Comparison of ENCODE assay signal across 12 cellular contexts in genomic region chr6:33781105-33781975, GRCh38. TPM values are rescaled to one million over a fixed set of nuclear protein-coding genes. Genes with fewer than 3 reads are reported as not detected.
A peak's percentile ranks its signal among the peaks of the same experiment; 100 is the strongest.
DNase-seq lines count a peak whose midpoint lies in the region; ATAC-seq and TF ChIP-seq lines count a peak whose summit lies in the region.
"Had no signal": no experiment of that assay in that cellular context is flagged by ENCODE, and none has a peak within 500 bp of the region (broad histone marks: within the 10 kb centered on the region; RNA-seq: fewer than 3 reads in every experiment).

No MANE protein-coding gene starts in this region.

- H3K9ac ChIP-seq in GM23248 (peak overlapping the region; percentile 26; the same call in 1 of the 2 replicates), SK-N-SH (peak overlapping the region; percentile 18; the same call in 1 of the 2 replicates)
- H3K9ac ChIP-seq: parathyroid adenoma had no signal

- peaks cover 24% of the 10 kb centered on the region for H3K36me3 Mint-ChIP-seq in progenitor cell of endocrine pancreas (ENCODE audit: insufficient read depth)
- peaks cover 96% of the 10 kb centered on the region for H3K36me3 Mint-ChIP-seq in CD4-positive, alpha-beta T cell (ENCODE audit: low read depth)

- H3K79me2 ChIP-seq in GM23248 (ENCODE audit: insufficient read depth): peaks cover 41% of the 10 kb centered on the region
- peaks cover 43% of the 10 kb centered on the region for H3K79me2 ChIP-seq in SK-N-SH (ENCODE audit: insufficient read depth)

- 75 to 78% methylated on average over 15 to 16 of the region's 16 CpGs for WGBS in GM23248 (ENCODE audit: low coverage in 1 of 2, low lambda C conversion rate in 2 of 2, missing lambda C conversion rate in 2 of 2), 2 experiments
- 23% methylated on average over 7 of the region's 16 CpGs for WGBS in SK-N-SH (ENCODE audit: low lambda C conversion rate)

- H3K9me3 Mint-ChIP-seq in progenitor cell of endocrine pancreas (ENCODE audit: low read depth): no peaks in the 10 kb centered on the region
- H3K9me3 Mint-ChIP-seq in CD4-positive, alpha-beta T cell: no peaks in the 10 kb centered on the region
- H3K9me3 Mint-ChIP-seq: stimulated activated memory B cell treated with anti-CD40 and anti-IgM and Interleukin-4, amounts not matched to agents 10 μg/mL and 1 μg/mL and 100 μg/mL, for 72 hours had no signal

- H2AFZ ChIP-seq in GM23248 (no peak overlapping the region), SK-N-SH (ENCODE audit: low read depth) (no peak overlapping the region)
- H2AFZ ChIP-seq: parathyroid adenoma had no signal

- CTCF ChIA-PET in SK-N-SH (lab: Yijun Ruan, JAX): interaction anchor here (0.6 to 5.7 kb wide), 6 partner anchors 12 to 374 kb away, joined by 3 to 63 read pairs (median 4); partner anchors contain the start of gene UQCC2
- CTCF ChIA-PET in CD4-positive, alpha-beta T cell (lab: Charles Lee): no interaction called here

- H3K27ac ChIP-seq in GM23248 (peak overlapping the region; percentile 49), SK-N-SH (ENCODE audit: low read depth in 2 of 2, low read length in 1 of 2) (peak overlapping the region; percentile 73 to 79)
- H3K27ac ChIP-seq in CD4-positive, alpha-beta T cell (ENCODE audit: low read depth, low read length): no peak overlapping the region
- H3K27ac ChIP-seq: parathyroid adenoma had no signal

- H3K9me3 ChIP-seq in GM23248 (ENCODE audit: low read depth) (no peaks in the 10 kb centered on the region), SK-N-SH (no peaks in the 10 kb centered on the region)
- H3K9me3 ChIP-seq in CD4-positive, alpha-beta T cell (ENCODE audit: control insufficient read depth, low read length): no peaks in the 10 kb centered on the region

- H3K27me3 ChIP-seq in GM23248 (replicated peaks; ENCODE audit: insufficient read depth) (no peaks in the 10 kb centered on the region), SK-N-SH (ENCODE audit: insufficient read depth) (no peaks in the 10 kb centered on the region)
- no peaks in the 10 kb centered on the region for H3K27me3 ChIP-seq in CD4-positive, alpha-beta T cell (ENCODE audit: control insufficient read depth, insufficient read depth, low read length)

- in situ Hi-C loops in GM23248 (cut with MboI): no loop called here

- peaks cover 4% of the 10 kb centered on the region for H3K4me1 Mint-ChIP-seq in progenitor cell of endocrine pancreas (ENCODE audit: low read depth)
- peaks cover 52% of the 10 kb centered on the region for H3K4me1 Mint-ChIP-seq in CD4-positive, alpha-beta T cell (ENCODE audit: low read depth)

- peaks cover 15% of the 10 kb centered on the region for H3F3A ChIP-seq in GM23248 (ENCODE audit: insufficient read depth)
- H3F3A ChIP-seq in SK-N-SH (replicated peaks; ENCODE audit: insufficient read depth): peaks cover 16% of the 10 kb centered on the region

- H3K27ac Mint-ChIP-seq in progenitor cell of endocrine pancreas: peak overlapping the region; percentile 59
- H3K27ac Mint-ChIP-seq in CD4-positive, alpha-beta T cell: no peak overlapping the region

- DNase-seq in GM23248 (peak; percentile 71), SK-N-SH (no peak), fibroblast of pulmonary artery (ENCODE audit: low read depth) (peak; percentile 91), progenitor cell of endocrine pancreas (ENCODE audit: low spot score, unreplicated experiment) (no peak), nucleus accumbens (lab: John Stamatoyannopoulos, UW) (no peak)
- DNase-seq in effector CD8-positive, alpha-beta T cell (lab: John Stamatoyannopoulos, UW): no peak
- no peak for DNase-seq in CD4-positive, alpha-beta T cell
- DNase-seq in NK-92 treated with Interleukin-12 subunit alpha and Interleukin-12 subunit beta, amount 100 ng/mL, for 24 hours (lab: John Stamatoyannopoulos, UW): no peak
- DNase-seq: activated CD8-positive, alpha-beta memory T cell treated with anti-CD3 and anti-CD28 coated beads, Interleukin-2, amount 50 U/mL, for 4 hours; MM.1S had no signal

- no peak overlapping the region for H3K4me3 Mint-ChIP-seq in progenitor cell of endocrine pancreas (ENCODE audit: low read depth)
- H3K4me3 Mint-ChIP-seq in CD4-positive, alpha-beta T cell: no peak overlapping the region
- H3K4me3 Mint-ChIP-seq: stimulated activated memory B cell treated with anti-CD40 and anti-IgM and Interleukin-4, amounts not matched to agents 10 μg/mL and 1 μg/mL and 100 μg/mL, for 72 hours had no signal

- POLR2A ChIA-PET in SK-N-SH (lab: Yijun Ruan, JAX): interaction anchor here (0.7 kb wide), 1 partner anchor 288 kb away, joined by 3 read pairs; no protein-coding TSS in a partner anchor
- POLR2A ChIA-PET in CD4-positive, alpha-beta T cell (lab: Charles Lee): no interaction called here

- no peak for ATAC-seq in CD4-positive, alpha-beta T cell (ENCODE audit: poor library complexity)
- ATAC-seq: stimulated activated memory B cell treated with anti-CD40 and anti-IgM and Interleukin-4, amounts not matched to agents 10 μg/mL and 1 μg/mL and 100 μg/mL, for 72 hours had no signal

- H3K4me1 ChIP-seq in GM23248 (ENCODE audit: insufficient read depth) (peaks cover 28% of the 10 kb centered on the region), SK-N-SH (ENCODE audit: control insufficient read depth in 1 of 2, insufficient read depth in 2 of 2, low read depth in 1 of 2, low read length in 1 of 2) (peaks cover 25 to 36% of the 10 kb centered on the region in 2 experiments)

- TF ChIP-seq RAD21 in SK-N-SH (IDR thresholded peaks at IDR 0.05; ENCODE audit: low read length): no peak

- no peak overlapping the region for H3K4me3 ChIP-seq in GM23248
- no peak overlapping the region for H3K4me3 ChIP-seq in SK-N-SH (ENCODE audit: low read depth in 2 of 2, low read length in 1 of 2)
- H3K4me3 ChIP-seq in fibroblast of pulmonary artery (replicated peaks; ENCODE audit: low read depth, low read length): no peak overlapping the region

- H3K9me2 ChIP-seq in GM23248 (ENCODE audit: insufficient read depth) (no peaks in the 10 kb centered on the region), SK-N-SH (no peaks in the 10 kb centered on the region)

- no peaks in the 10 kb centered on the region for H3K27me3 Mint-ChIP-seq in progenitor cell of endocrine pancreas
- no peaks in the 10 kb centered on the region for H3K27me3 Mint-ChIP-seq in CD4-positive, alpha-beta T cell
- H3K27me3 Mint-ChIP-seq: stimulated activated memory B cell treated with anti-CD40 and anti-IgM and Interleukin-4, amounts not matched to agents 10 μg/mL and 1 μg/mL and 100 μg/mL, for 72 hours had no signal

- H4K20me1 ChIP-seq in GM23248 (ENCODE audit: insufficient read depth): no peaks in the 10 kb centered on the region
- H4K20me1 ChIP-seq in SK-N-SH (ENCODE audit: insufficient read depth): peaks cover 13% of the 10 kb centered on the region

- H3K36me3 ChIP-seq in GM23248 (ENCODE audit: low read depth): peaks cover 60% of the 10 kb centered on the region
- peaks cover 55 to 88% of the 10 kb centered on the region in 2 experiments for H3K36me3 ChIP-seq in SK-N-SH (replicated peaks in 1 of 2; ENCODE audit: control insufficient read depth in 1 of 2, insufficient read depth in 2 of 2, low read length in 1 of 2)

- peak overlapping the region; percentile 16 for H3K4me2 ChIP-seq in GM23248 (ENCODE audit: unreplicated experiment)
- H3K4me2 ChIP-seq in SK-N-SH: peak overlapping the region; percentile 71

- TF ChIP-seq CTCF in SK-N-SH (IDR thresholded peaks at IDR 0.05) (no peak), fibroblast of pulmonary artery (IDR thresholded peaks at IDR 0.05; ENCODE audit: low read length, missing control alignments) (no peak), progenitor cell of endocrine pancreas (IDR thresholded peaks at IDR 0.05; ENCODE audit: unreplicated experiment) (no peak)
- no peak for TF ChIP-seq CTCF in CD4-positive, alpha-beta T cell (IDR thresholded peaks at IDR 0.05)

- intact Hi-C loops in CD4-positive, alpha-beta T cell (cut with DNase I, micrococcal nuclease): loop anchor here (10.0 kb wide), 4 partner anchors 123 to 743 kb away; partner anchors contain the start of genes B3GALT4 (in 1 of the 2), RPS18 (in 1 of the 2) and VPS52 (in 1 of the 2)

- TF ChIP-seq EP300 in SK-N-SH (IDR thresholded peaks at IDR 0.05; ENCODE audit: borderline replicate concordance in 1 of 2, low read depth in 1 of 2, low read length in 1 of 2): peak in 1 of 2 experiments; percentile 62; a peak in 1 of 4 replicates

TF ChIP-seq in SK-N-SH, 30 proteins besides CTCF, POLR2A, EP300 and RAD21 (continues in another document):
- TF ChIP-seq PBX3 (IDR thresholded peaks at IDR 0.05) (peak; percentile 14; the same call in 1 of the 2 replicates), SMC3 (IDR thresholded peaks at IDR 0.05; ENCODE audit: low read depth, low read length) (no peak), FOSL2 (IDR thresholded peaks at IDR 0.05; ENCODE audit: borderline replicate concordance, low read depth) (peak; percentile 78)

RNA-seq across cellular contexts. Expression of gene LEMD2, which starts 7.6 kb away (rescaled TPM):
- total RNA-seq in GM23248 (2014; rRNA removed; shearing (Covaris generic)): 67.5 and 79.0 TPM in 2 replicates
- polyA plus RNA-seq in GM23248 (2016; fragmentation: Nextera tagmentation; extraction: Ambion mirVana) (20.1 and 21.5 TPM in 2 replicates), SK-N-SH (2012; rRNA removed) (56.5 and 59.5 TPM in 2 replicates)
- polyA plus RNA-seq in SK-N-SH (2012; cell fraction: cytosol; rRNA removed): 32.2 and 37.6 TPM in 2 replicates
- polyA plus RNA-seq in SK-N-SH (2012; cell fraction: nucleus; rRNA removed): 136 and 141 TPM in 2 replicates
- total RNA-seq in progenitor cell of endocrine pancreas: 69.9 and 73.6 TPM in 2 replicates
- 100 to 1,000 TPM; 122 to 124 TPM for total RNA-seq in CD4-positive, alpha-beta T cell

RNA-seq across cellular contexts. Expression of gene MLN, which starts 22.5 kb away (rescaled TPM):
- total RNA-seq in GM23248 (2014; rRNA removed; shearing (Covaris generic)): not detected in 2 replicates
- not detected in 2 replicates for polyA plus RNA-seq in GM23248 (2016; fragmentation: Nextera tagmentation; extraction: Ambion mirVana)
- not detected in 2 replicates for polyA plus RNA-seq in SK-N-SH (2012; rRNA removed)
- not detected in 2 replicates for polyA plus RNA-seq in SK-N-SH (2012; cell fraction: cytosol; rRNA removed)
- not detected in 2 replicates for polyA plus RNA-seq in SK-N-SH (2012; cell fraction: nucleus; rRNA removed)
- not detected in 2 replicates for total RNA-seq in progenitor cell of endocrine pancreas
- not detected for total RNA-seq in CD4-positive, alpha-beta T cell

RNA-seq across cellular contexts. Expression of gene IP6K3, which starts 34.6 kb away (rescaled TPM):
- not detected in 2 replicates for total RNA-seq in GM23248 (2014; rRNA removed; shearing (Covaris generic))
- 0.08 TPM in 1 of 2 replicates, not detected in the other for polyA plus RNA-seq in GM23248 (2016; fragmentation: Nextera tagmentation; extraction: Ambion mirVana)
- polyA plus RNA-seq in SK-N-SH (2012; rRNA removed): 0.13 and 0.21 TPM in 2 replicates
- polyA plus RNA-seq in SK-N-SH (2012; cell fraction: cytosol; rRNA removed): 0.07 and 0.08 TPM in 2 replicates
- polyA plus RNA-seq in SK-N-SH (2012; cell fraction: nucleus; rRNA removed): 0.18 and 0.32 TPM in 2 replicates
- 0.14 and 0.29 TPM in 2 replicates for total RNA-seq in progenitor cell of endocrine pancreas
- not detected for total RNA-seq in CD4-positive, alpha-beta T cell

Comparison
In these comparisons a context has a peak if more than half of its experiments do, and no peak if none do; other contexts are left out.
1. DNase-seq: peak in GM23248 (single experiment) and fibroblast of pulmonary artery (single experiment); none in SK-N-SH (single experiment), progenitor cell of endocrine pancreas (single experiment), effector CD8-positive, alpha-beta T cell (single experiment), nucleus accumbens (0 of 56), CD4-positive, alpha-beta T cell (0 of 10) and NK-92 treated with Interleukin-12 subunit alpha and Interleukin-12 subunit beta, amount 100 ng/mL, for 24 hours (single experiment).